In genomic region chr11:130673698-130674097, GRCh38 we compare ENCODE assay signal across 2 cellular contexts.
TF ChIP-seq lines count a peak whose summit lies in the region.

No MANE protein-coding gene starts in this region.

TF ChIP-seq in SK-N-SH, 30 proteins besides CTCF, POLR2A, EP300 and RAD21:
- TF ChIP-seq REST (IDR thresholded peaks at IDR 0.05; ENCODE audit: low read depth, low read length) (peak; percentile 91), TEAD4 (IDR thresholded peaks at IDR 0.05; ENCODE audit: borderline replicate concordance, insufficient read depth) (no peak)

TF ChIP-seq in SK-N-SH treated with all-trans-retinoic acid at 6 μM for 48 hours, 23 proteins besides CTCF, POLR2A, EP300 and RAD21 (continued from another document):
- TF ChIP-seq CREB5 (CRISPR knock-in tag; IDR thresholded peaks at IDR 0.05; ENCODE audit: low read depth) (no peak), ZFP3 (CRISPR knock-in tag; IDR thresholded peaks at IDR 0.05) (no peak), TSHZ2 (CRISPR knock-in tag; IDR thresholded peaks at IDR 0.05) (no peak), SNAI2 (CRISPR knock-in tag; IDR thresholded peaks at IDR 0.05) (no peak), OSR1 (CRISPR knock-in tag; IDR thresholded peaks at IDR 0.05) (no peak)
TF ChIP-seq in SK-N-SH treated with all-trans-retinoic acid at 6 μM for 48 hours: peak in this region for 0.
